ENCODE assay signal across 8 cellular contexts in genomic region chr1:56327195-56327594, GRCh38.
"Had no signal": no experiment of that assay in that cellular context is flagged by ENCODE, and none has a peak within 500 bp of the region (broad histone marks: within the 10 kb centered on the region; RNA-seq: fewer than 3 reads in every experiment).

No MANE protein-coding gene starts in this region.

- H2AFZ ChIP-seq: GM23248 had no signal

- H3K27ac ChIP-seq: GM23248, HL-60, KMS-11 had no signal

- H3K9ac ChIP-seq: GM23248, KMS-11 had no signal

- H3K4me2 ChIP-seq: KMS-11 had no signal

- H3K4me3 ChIP-seq: GM23248 had no signal

- DNase-seq: GM23248, GOT3, H7, HCEC 1CT, HFFc6, KBM-7 had no signal
